11 cellular contexts compared by ENCODE assay signal in the genomic region with DNA sequence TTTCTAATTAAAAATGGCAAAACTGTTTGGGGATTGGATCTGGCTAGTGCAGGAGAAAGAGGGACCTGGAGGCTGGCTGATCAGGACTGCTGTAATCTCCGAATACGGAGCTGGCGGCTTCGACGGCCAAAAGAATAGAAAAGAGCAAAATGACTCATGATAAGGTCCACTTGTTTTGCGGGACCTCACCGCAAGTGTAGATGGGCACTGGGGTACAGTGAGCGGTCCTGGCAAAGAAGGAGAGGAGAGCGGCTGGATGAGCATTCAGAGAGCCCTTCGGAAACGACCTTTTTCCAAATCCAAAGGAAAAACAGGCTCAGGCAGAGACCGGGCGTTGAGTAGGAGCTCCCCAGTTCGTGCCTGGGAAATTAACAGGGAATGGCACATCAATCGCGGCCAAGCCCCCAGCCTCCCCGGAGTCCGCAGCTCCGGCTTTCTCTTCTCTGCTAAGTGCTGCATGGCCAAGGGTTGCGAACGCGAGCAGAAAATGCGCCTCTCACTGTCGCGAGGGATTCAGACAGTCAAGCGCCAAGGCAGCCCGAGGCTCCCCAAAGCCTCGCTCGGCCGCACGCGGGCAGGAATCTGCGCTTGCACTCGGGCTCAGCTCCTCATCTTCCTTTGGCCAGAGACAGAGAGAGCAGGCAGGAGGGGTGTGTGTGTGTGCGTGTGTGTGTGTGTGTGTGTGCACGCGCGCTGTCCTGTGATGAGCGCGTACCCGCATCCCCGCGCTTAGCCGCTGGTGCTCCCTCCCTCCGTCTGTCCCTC. TPM values are rescaled to one million over a fixed set of nuclear protein-coding genes. Genes with fewer than 3 reads are reported as not detected.
DNase-seq lines count a peak whose midpoint lies in the region; ATAC-seq, FAIRE-seq and TF ChIP-seq lines count a peak whose summit lies in the region.
"Had no signal": no experiment of that assay in that cellular context is flagged by ENCODE, and none has a peak within 500 bp of the region (broad histone marks: within the 10 kb centered on the region; RNA-seq: fewer than 3 reads in every experiment).

No MANE protein-coding gene starts in this region.

- H3K27me3 ChIP-seq in rectal smooth muscle tissue (ENCODE audit: control insufficient read depth, insufficient read depth, low read length), result peaks cover 6% of the 10 kb centered on the region
- peaks cover 13% of the 10 kb centered on the region for H3K27me3 ChIP-seq in CD8-positive, alpha-beta T cell (ENCODE audit: insufficient read depth, low read length)

- peak overlapping the region; percentile 34 for H3K4me3 ChIP-seq in rectal smooth muscle tissue (ENCODE audit: low read length)
- no peak overlapping the region for H3K4me3 ChIP-seq in CD8-positive, alpha-beta T cell (ENCODE audit: low read depth, low read length)

- POLR2A ChIA-PET in GM10248 (lab: Yijun Ruan, JAX), result no interaction called here
- POLR2A ChIA-PET in CD8-positive, alpha-beta T cell (lab: Charles Lee), result no interaction called here

- FAIRE-seq in frontal cortex (lab: Jason Lieb, UNC), result no peak

- H3K4me1 Mint-ChIP-seq in CD8-positive, alpha-beta T cell (ENCODE audit: low read depth), result no peaks in the 10 kb centered on the region

- intact Hi-C loops in CD8-positive, alpha-beta T cell (cut with DNase I, micrococcal nuclease), result no loop called here

- no peak overlapping the region for H3K9ac ChIP-seq in rectal smooth muscle tissue (ENCODE audit: low read length)

- no peaks in the 10 kb centered on the region for H3K36me3 Mint-ChIP-seq in CD8-positive, alpha-beta T cell

- DNase-seq in GM10248 (ENCODE audit: extremely low spot score) (peak; percentile 13), hypothalamus (lab: John Stamatoyannopoulos, UW) (peak in 38 of 51 donors; percentile 2 to 62 (median 37)), NCI-H1048 (lab: John Stamatoyannopoulos, UW) (no peak), frontal cortex (ENCODE audit: low spot score in 2 of 2) (no peak)
- DNase-seq in CD8-positive, alpha-beta T cell, result no peak
- DNase-seq: activated CD8-positive, alpha-beta memory T cell treated with anti-CD3 and anti-CD28 coated beads, Interleukin-2, amount 50 U/mL, for 48 hours; DMS153 had no signal

- no peak overlapping the region for H3K27ac ChIP-seq in rectal smooth muscle tissue (ENCODE audit: low read depth, low read length)
- no peak overlapping the region for H3K27ac ChIP-seq in CD8-positive, alpha-beta T cell (ENCODE audit: low read depth, low read length)

- H3K36me3 ChIP-seq in rectal smooth muscle tissue (ENCODE audit: control insufficient read depth, insufficient read depth, low read length), result no peaks in the 10 kb centered on the region
- no peaks in the 10 kb centered on the region for H3K36me3 ChIP-seq in CD8-positive, alpha-beta T cell (ENCODE audit: insufficient read depth, low read length)

- peaks cover 31% of the 10 kb centered on the region for H3K27me3 Mint-ChIP-seq in CD8-positive, alpha-beta T cell (ENCODE audit: low read depth)

- no peak overlapping the region for H3K4me3 Mint-ChIP-seq in CD8-positive, alpha-beta T cell

- peak; percentile 49; the same call in 2 of the 3 replicates for ATAC-seq in SK-N-SH treated with all-trans-retinoic acid at 6 μM for 48 hours
- no peak for ATAC-seq in GM21360 (IDR thresholded peaks at IDR 0.05; ENCODE audit: unreplicated experiment)
- no peak for ATAC-seq in CD8-positive, alpha-beta T cell

- H3K9me3 ChIP-seq in CD8-positive, alpha-beta T cell (ENCODE audit: low read length), result no peaks in the 10 kb centered on the region

- CTCF ChIA-PET in GM10248 (lab: Yijun Ruan, JAX), result interaction anchor here (1.8 to 2.4 kb wide), 2 partner anchors 10 to 16 kb away, joined by 3 to 8 read pairs; no protein-coding TSS in a partner anchor
- CTCF ChIA-PET in CD8-positive, alpha-beta T cell (lab: Charles Lee), result interaction anchor here (1.0 kb wide), 1 partner anchor 42 kb away, joined by 3 read pairs; no protein-coding TSS in a partner anchor

- H3K27ac Mint-ChIP-seq in CD8-positive, alpha-beta T cell, result no peak overlapping the region

- no peak for TF ChIP-seq CTCF in GM10248 (IDR thresholded peaks at IDR 0.05; ENCODE audit: control extremely low read depth, extremely low read depth, low read depth, missing control alignments)
- TF ChIP-seq CTCF in CD8-positive, alpha-beta T cell (IDR thresholded peaks at IDR 0.05), result no peak

- no peaks in the 10 kb centered on the region for H3K4me1 ChIP-seq in rectal smooth muscle tissue (ENCODE audit: control insufficient read depth, insufficient read depth, low read length)
- H3K4me1 ChIP-seq in CD8-positive, alpha-beta T cell (ENCODE audit: insufficient read depth, low read length), result no peaks in the 10 kb centered on the region

- no peaks in the 10 kb centered on the region for H3K9me3 Mint-ChIP-seq in CD8-positive, alpha-beta T cell

TF ChIP-seq in SK-N-SH treated with all-trans-retinoic acid at 6 μM for 48 hours, 23 proteins besides CTCF, POLR2A, EP300 and RAD21 (continues in another document):
- TF ChIP-seq, protein P1, sequence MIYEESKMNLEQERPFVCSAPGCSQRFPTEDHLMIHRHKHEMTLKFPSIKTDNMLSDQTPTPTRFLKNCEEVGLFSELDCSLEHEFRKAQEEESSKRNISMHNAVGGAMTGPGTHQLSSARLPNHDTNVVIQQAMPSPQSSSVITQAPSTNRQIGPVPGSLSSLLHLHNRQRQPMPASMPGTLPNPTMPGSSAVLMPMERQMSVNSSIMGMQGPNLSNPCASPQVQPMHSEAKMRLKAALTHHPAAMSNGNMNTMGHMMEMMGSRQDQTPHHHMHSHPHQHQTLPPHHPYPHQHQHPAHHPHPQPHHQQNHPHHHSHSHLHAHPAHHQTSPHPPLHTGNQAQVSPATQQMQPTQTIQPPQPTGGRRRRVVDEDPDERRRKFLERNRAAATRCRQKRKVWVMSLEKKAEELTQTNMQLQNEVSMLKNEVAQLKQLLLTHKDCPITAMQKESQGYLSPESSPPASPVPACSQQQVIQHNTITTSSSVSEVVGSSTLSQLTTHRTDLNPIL (CRISPR knock-in tag; IDR thresholded peaks at IDR 0.05; ENCODE audit: low read depth), result no peak
- TF ChIP-seq BACH2 (CRISPR knock-in tag; IDR thresholded peaks at IDR 0.05; ENCODE audit: borderline replicate concordance) (no peak), TOX (CRISPR knock-in tag; IDR thresholded peaks at IDR 0.05; ENCODE audit: borderline replicate concordance) (no peak), ZNF8 (CRISPR knock-in tag; IDR thresholded peaks at IDR 0.05) (no peak), ZFP3 (CRISPR knock-in tag; IDR thresholded peaks at IDR 0.05) (no peak), CSDC2 (CRISPR knock-in tag; IDR thresholded peaks at IDR 0.05) (no peak), ARNTL (CRISPR knock-in tag; IDR thresholded peaks at IDR 0.05; ENCODE audit: borderline replicate concordance, low read depth) (no peak), ISL1 (CRISPR knock-in tag; IDR thresholded peaks at IDR 0.05) (no peak), ZFP30 (CRISPR knock-in tag; IDR thresholded peaks at IDR 0.05) (no peak), OSR1 (CRISPR knock-in tag; IDR thresholded peaks at IDR 0.05) (no peak), TCF4 (CRISPR knock-in tag; IDR thresholded peaks at IDR 0.05; ENCODE audit: borderline replicate concordance) (no peak), GLIS3 (CRISPR knock-in tag; IDR thresholded peaks at IDR 0.05) (no peak), ZC3H10 (CRISPR knock-in tag; IDR thresholded peaks at IDR 0.05) (no peak), PPARA (CRISPR knock-in tag; IDR thresholded peaks at IDR 0.05; ENCODE audit: borderline replicate concordance) (no peak), ZNF70 (CRISPR knock-in tag; IDR thresholded peaks at IDR 0.05) (no peak)
- TF ChIP-seq, protein P2, sequence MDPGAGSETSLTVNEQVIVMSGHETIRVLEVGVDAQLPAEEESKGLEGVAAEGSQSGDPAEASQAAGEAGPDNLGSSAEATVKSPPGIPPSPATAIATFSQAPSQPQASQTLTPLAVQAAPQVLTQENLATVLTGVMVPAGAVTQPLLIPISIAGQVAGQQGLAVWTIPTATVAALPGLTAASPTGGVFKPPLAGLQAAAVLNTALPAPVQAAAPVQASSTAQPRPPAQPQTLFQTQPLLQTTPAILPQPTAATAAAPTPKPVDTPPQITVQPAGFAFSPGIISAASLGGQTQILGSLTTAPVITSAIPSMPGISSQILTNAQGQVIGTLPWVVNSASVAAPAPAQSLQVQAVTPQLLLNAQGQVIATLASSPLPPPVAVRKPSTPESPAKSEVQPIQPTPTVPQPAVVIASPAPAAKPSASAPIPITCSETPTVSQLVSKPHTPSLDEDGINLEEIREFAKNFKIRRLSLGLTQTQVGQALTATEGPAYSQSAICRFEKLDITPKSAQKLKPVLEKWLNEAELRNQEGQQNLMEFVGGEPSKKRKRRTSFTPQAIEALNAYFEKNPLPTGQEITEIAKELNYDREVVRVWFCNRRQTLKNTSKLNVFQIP (CRISPR knock-in tag; IDR thresholded peaks at IDR 0.05; ENCODE audit: borderline replicate concordance, low read depth), result no peak
- TF ChIP-seq, protein P3, sequence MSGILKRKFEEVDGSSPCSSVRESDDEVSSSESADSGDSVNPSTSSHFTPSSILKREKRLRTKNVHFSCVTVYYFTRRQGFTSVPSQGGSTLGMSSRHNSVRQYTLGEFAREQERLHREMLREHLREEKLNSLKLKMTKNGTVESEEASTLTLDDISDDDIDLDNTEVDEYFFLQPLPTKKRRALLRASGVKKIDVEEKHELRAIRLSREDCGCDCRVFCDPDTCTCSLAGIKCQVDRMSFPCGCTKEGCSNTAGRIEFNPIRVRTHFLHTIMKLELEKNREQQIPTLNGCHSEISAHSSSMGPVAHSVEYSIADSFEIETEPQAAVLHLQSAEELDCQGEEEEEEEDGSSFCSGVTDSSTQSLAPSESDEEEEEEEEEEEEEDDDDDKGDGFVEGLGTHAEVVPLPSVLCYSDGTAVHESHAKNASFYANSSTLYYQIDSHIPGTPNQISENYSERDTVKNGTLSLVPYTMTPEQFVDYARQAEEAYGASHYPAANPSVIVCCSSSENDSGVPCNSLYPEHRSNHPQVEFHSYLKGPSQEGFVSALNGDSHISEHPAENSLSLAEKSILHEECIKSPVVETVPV (CRISPR knock-in tag; IDR thresholded peaks at IDR 0.05), result no peak

RNA-seq across cellular contexts. Expression of a gene that starts 1.8 kb away (rescaled TPM):
- total RNA-seq in frontal cortex, result 15.1 TPM
- total RNA-seq in CD8-positive, alpha-beta T cell, result not detected
- total RNA-seq: myocyte had no signal

Comparison
In these comparisons a context has a peak if more than half of its experiments do, and no peak if none do; other contexts are left out.
1. DNase-seq: peak in GM10248 (single experiment) and hypothalamus (38 of 51); none in NCI-H1048 (single experiment), frontal cortex (0 of 2) and CD8-positive, alpha-beta T cell (0 of 7).
2. RNA of a gene that starts 1.8 kb away (total RNA-seq): 15.1 TPM in frontal cortex (single experiment); not detected in CD8-positive, alpha-beta T cell; every median in the first group is over 10 times any median in the second.